Comparison of ENCODE assay signal across 9 cellular contexts in the genomic region with DNA sequence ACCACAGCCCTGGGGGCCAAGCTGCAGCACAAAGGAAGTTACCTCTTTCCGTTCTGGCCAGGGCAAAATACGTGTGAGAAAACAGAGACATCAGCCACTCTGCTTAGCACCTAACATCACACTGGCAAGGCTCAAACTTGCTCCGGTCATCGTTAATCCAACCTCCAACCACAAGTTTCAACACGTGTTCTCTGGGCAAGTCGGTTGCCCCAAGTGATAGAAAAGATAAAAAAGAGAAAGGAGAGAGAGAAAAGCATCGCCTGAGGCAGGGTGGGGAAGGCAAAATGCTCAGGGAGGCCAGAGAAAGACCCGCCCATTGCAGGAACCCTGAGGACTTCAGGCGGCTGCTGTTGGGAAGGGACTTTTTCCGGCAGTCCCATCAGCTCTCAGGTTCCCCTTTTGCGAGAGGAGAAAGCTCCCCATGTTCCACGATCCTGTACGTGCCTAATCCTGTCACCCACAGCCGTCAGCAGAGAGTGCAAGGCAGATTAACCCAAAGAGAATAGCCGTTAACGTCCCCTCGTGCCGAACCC. TPM values are rescaled to one million over a fixed set of nuclear protein-coding genes. Genes with fewer than 3 reads are reported as not detected.
DNase-seq lines count a peak whose midpoint lies in the region; ATAC-seq and TF ChIP-seq lines count a peak whose summit lies in the region.
"Had no signal": no experiment of that assay in that cellular context is flagged by ENCODE, and none has a peak within 500 bp of the region (broad histone marks: within the 10 kb centered on the region; RNA-seq: fewer than 3 reads in every experiment).

No MANE protein-coding gene starts in this region.

- H3K9me3 ChIP-seq in MM.1S (replicated peaks; ENCODE audit: insufficient read depth, low read length) (no peaks in the 10 kb centered on the region), transverse colon (no peaks in the 10 kb centered on the region)
- H3K9me3 ChIP-seq: ascending aorta had no signal

- intact Hi-C loops in dendritic cell treated with granulocyte-macrophage colony-stimulating factor and Interleukin-4, amounts not matched to agents 40 ng/mL and 50 ng/mL, for 4 days (cut with micrococcal nuclease) = loop anchor here (5.0 kb wide), 1 partner anchor 38 kb away; the partner anchor contains the start of gene IFITM1
- intact Hi-C loops in transverse colon (cut with DNase I; ENCODE audit: low total_unique reads) = no loop called here

- in situ Hi-C loops in transverse colon (cut with MboI; ENCODE audit: low pct_ligation_motif_present in 1 of 4, low pct_unique_long_range_greater_than_20kb in 1 of 4, low sequenced_read_pairs in 3 of 4) = no loop called here

- peaks cover 74% of the 10 kb centered on the region for H3K27me3 ChIP-seq in MM.1S (replicated peaks; ENCODE audit: insufficient read depth, low read length)
- no peaks in the 10 kb centered on the region for H3K27me3 ChIP-seq in transverse colon
- H3K27me3 ChIP-seq: ascending aorta had no signal

- H3K27ac ChIP-seq in MM.1S (ENCODE audit: low read length) = no peak overlapping the region
- peak overlapping the region in 2 of 4 donors; percentile 26 to 34 for H3K27ac ChIP-seq in transverse colon
- H3K27ac ChIP-seq: ascending aorta had no signal

- H3K4me3 Mint-ChIP-seq in activated T-cell treated with anti-CD3 and anti-CD28 coated beads, Interleukin-2, amount 50 U/mL, for 24 hours = no peak overlapping the region
- no peak overlapping the region for H3K4me3 Mint-ChIP-seq in dendritic cell treated with granulocyte-macrophage colony-stimulating factor and Interleukin-4, amounts not matched to agents 40 ng/mL and 50 ng/mL, for 4 days
- no peak overlapping the region for H3K4me3 Mint-ChIP-seq in stimulated activated memory B cell treated with anti-CD40 and anti-IgM and Interleukin-4, amounts not matched to agents 10 μg/mL and 1 μg/mL and 100 μg/mL, for 72 hours

- no peaks in the 10 kb centered on the region for H4K20me1 ChIP-seq in MM.1S (ENCODE audit: insufficient read depth, low read length)

- no peak overlapping the region for H3K9ac ChIP-seq in MM.1S (ENCODE audit: low read length)

- no peaks in the 10 kb centered on the region for H3K79me2 ChIP-seq in MM.1S (ENCODE audit: low read length)

- 0 out of 2 replicates have a peak overlapping the region, but pooled peaks have one; percentile 14 for H2AFZ ChIP-seq in MM.1S (ENCODE audit: low read length)

- H3K36me3 ChIP-seq in MM.1S (replicated peaks; ENCODE audit: insufficient read depth, low read length) = no peaks in the 10 kb centered on the region
- no peaks in the 10 kb centered on the region for H3K36me3 ChIP-seq in transverse colon
- H3K36me3 ChIP-seq: ascending aorta had no signal

- H3K4me2 ChIP-seq in MM.1S (ENCODE audit: low read depth, low read length) = peak overlapping the region; percentile 67

- WGBS in transverse colon (ENCODE audit: low coverage in 1 of 2), 2 donors = 61 to 66% methylated on average over 10 to 18 of the region's 18 CpGs

- H3K27me3 Mint-ChIP-seq in activated T-cell treated with anti-CD3 and anti-CD28 coated beads, Interleukin-2, amount 50 U/mL, for 24 hours = no peaks in the 10 kb centered on the region
- peaks cover 67% of the 10 kb centered on the region for H3K27me3 Mint-ChIP-seq in dendritic cell treated with granulocyte-macrophage colony-stimulating factor and Interleukin-4, amounts not matched to agents 40 ng/mL and 50 ng/mL, for 4 days
- H3K27me3 Mint-ChIP-seq in stimulated activated memory B cell treated with anti-CD40 and anti-IgM and Interleukin-4, amounts not matched to agents 10 μg/mL and 1 μg/mL and 100 μg/mL, for 72 hours = no peaks in the 10 kb centered on the region

- DNase-seq in activated T-cell treated with anti-CD3 and anti-CD28 coated beads, Interleukin-2, amount 50 U/mL, for 24 hours = peak; percentile 29
- DNase-seq in activated T-cell treated with anti-CD3 and anti-CD28 coated beads for 4 hours (no peak), MM.1S (peak; percentile 82), GM19240 (ENCODE audit: insufficient read length, low spot score) (no peak), transverse colon (no peak)

- no peak for TF ChIP-seq EP300 in transverse colon (IDR thresholded peaks at IDR 0.05; ENCODE audit: low read depth)

- peak overlapping the region; percentile 16; the same call in 1 of the 2 replicates for H3K4me3 ChIP-seq in MM.1S (ENCODE audit: low read length)
- H3K4me3 ChIP-seq in transverse colon = no peak overlapping the region
- H3K4me3 ChIP-seq: ascending aorta had no signal

- H3K4me1 Mint-ChIP-seq in activated T-cell treated with anti-CD3 and anti-CD28 coated beads, Interleukin-2, amount 50 U/mL, for 24 hours (ENCODE audit: low read depth) = peaks cover 41% of the 10 kb centered on the region
- peaks cover 43% of the 10 kb centered on the region for H3K4me1 Mint-ChIP-seq in dendritic cell treated with granulocyte-macrophage colony-stimulating factor and Interleukin-4, amounts not matched to agents 40 ng/mL and 50 ng/mL, for 4 days (ENCODE audit: low read depth)
- H3K4me1 Mint-ChIP-seq in stimulated activated memory B cell treated with anti-CD40 and anti-IgM and Interleukin-4, amounts not matched to agents 10 μg/mL and 1 μg/mL and 100 μg/mL, for 72 hours = peaks cover 33% of the 10 kb centered on the region

- TF ChIP-seq CTCF in MM.1S (IDR thresholded peaks at IDR 0.05; ENCODE audit: low read length) (no peak), transverse colon (IDR thresholded peaks at IDR 0.05) (no peak)

- peaks cover 12% of the 10 kb centered on the region for H3F3A ChIP-seq in MM.1S (ENCODE audit: insufficient read depth, low read length)

- H3K27ac Mint-ChIP-seq in activated T-cell treated with anti-CD3 and anti-CD28 coated beads, Interleukin-2, amount 50 U/mL, for 24 hours = peak overlapping the region; percentile 42
- peak overlapping the region; percentile 45 for H3K27ac Mint-ChIP-seq in dendritic cell treated with granulocyte-macrophage colony-stimulating factor and Interleukin-4, amounts not matched to agents 40 ng/mL and 50 ng/mL, for 4 days
- H3K27ac Mint-ChIP-seq in stimulated activated memory B cell treated with anti-CD40 and anti-IgM and Interleukin-4, amounts not matched to agents 10 μg/mL and 1 μg/mL and 100 μg/mL, for 72 hours = peak overlapping the region; percentile 72

- peak; percentile 56 for ATAC-seq in stimulated activated memory B cell treated with anti-CD40 and anti-IgM and Interleukin-4, amounts not matched to agents 10 μg/mL and 1 μg/mL and 100 μg/mL, for 72 hours
- ATAC-seq in HG03565 (IDR thresholded peaks at IDR 0.05; ENCODE audit: unreplicated experiment) = no peak

- H3K9me2 ChIP-seq in MM.1S (replicated peaks; ENCODE audit: insufficient read depth, low read length) = no peaks in the 10 kb centered on the region

- H3K9me3 Mint-ChIP-seq in activated T-cell treated with anti-CD3 and anti-CD28 coated beads, Interleukin-2, amount 50 U/mL, for 24 hours = no peaks in the 10 kb centered on the region
- no peaks in the 10 kb centered on the region for H3K9me3 Mint-ChIP-seq in dendritic cell treated with granulocyte-macrophage colony-stimulating factor and Interleukin-4, amounts not matched to agents 40 ng/mL and 50 ng/mL, for 4 days
- H3K9me3 Mint-ChIP-seq in stimulated activated memory B cell treated with anti-CD40 and anti-IgM and Interleukin-4, amounts not matched to agents 10 μg/mL and 1 μg/mL and 100 μg/mL, for 72 hours = no peaks in the 10 kb centered on the region

- peaks cover 17% of the 10 kb centered on the region for H3K4me1 ChIP-seq in MM.1S (ENCODE audit: low read length)
- peaks cover 18 to 34% (median 25%) of the 10 kb centered on the region in 4 donors for H3K4me1 ChIP-seq in transverse colon

- peaks cover 4% of the 10 kb centered on the region for H3K36me3 Mint-ChIP-seq in activated T-cell treated with anti-CD3 and anti-CD28 coated beads, Interleukin-2, amount 50 U/mL, for 24 hours (ENCODE audit: low read depth)
- no peaks in the 10 kb centered on the region for H3K36me3 Mint-ChIP-seq in dendritic cell treated with granulocyte-macrophage colony-stimulating factor and Interleukin-4, amounts not matched to agents 40 ng/mL and 50 ng/mL, for 4 days (ENCODE audit: low read depth)
- no peaks in the 10 kb centered on the region for H3K36me3 Mint-ChIP-seq in stimulated activated memory B cell treated with anti-CD40 and anti-IgM and Interleukin-4, amounts not matched to agents 10 μg/mL and 1 μg/mL and 100 μg/mL, for 72 hours

- no peak for TF ChIP-seq POLR2A in transverse colon (IDR thresholded peaks at IDR 0.05)

RNA-seq across cellular contexts. Expression of gene B4GALNT4, which starts 18.5 kb away (rescaled TPM):
- 1 to 10 TPM in 2 of 4 donors, under 1 TPM in 1, not detected in 1; 0.82 to 3.0 (median 1.3) TPM for total RNA-seq in transverse colon
- total RNA-seq: ascending aorta had no signal

RNA-seq across cellular contexts. Expression of gene IFITM3, which starts 30.1 kb away (rescaled TPM):
- 100 to 1,000 TPM in 3 of 4 donors, 10 to 100 TPM in 1; 88.2 to 139 (median 123) TPM for total RNA-seq in transverse colon

RNA-seq across cellular contexts. Expression of gene IFITM1, which starts 36.9 kb away (rescaled TPM):
- total RNA-seq in transverse colon = 100 to 1,000 TPM in 1 of 4 donors, 10 to 100 TPM in 3; 19.9 to 109 (median 60.5) TPM

RNA-seq across cellular contexts. Expression of gene IFITM2, which starts 43.2 kb away (rescaled TPM):
- 10 to 100 TPM; 19.1 to 78.6 (median 49.8) TPM for total RNA-seq in transverse colon

RNA-seq across cellular contexts. Expression of gene PKP3, which starts 43.2 kb away (rescaled TPM):
- 100 to 1,000 TPM; 159 to 359 (median 200) TPM for total RNA-seq in transverse colon
- total RNA-seq: ascending aorta had no signal

Comparison
In these comparisons a context has a peak if more than half of its experiments do, and no peak if none do; other contexts are left out.
1. DNase-seq: peak in activated T-cell treated with anti-CD3 and anti-CD28 coated beads, Interleukin-2, amount 50 U/mL, for 24 hours (single experiment) and MM.1S (single experiment); none in activated T-cell treated with anti-CD3 and anti-CD28 coated beads for 4 hours (single experiment), GM19240 (single experiment) and transverse colon (single experiment).
2. Peak in every context shown above with its lines, with median percentiles within 50 percentile points of each other: H3K27ac Mint-ChIP-seq.